8 cellular contexts compared by ENCODE assay signal in genomic region chr19:17404621-17405249, GRCh38. TPM values are rescaled to one million over a fixed set of nuclear protein-coding genes. Genes with fewer than 3 reads are reported as not detected.
DNase-seq lines count a peak whose midpoint lies in the region; TF ChIP-seq lines count a peak whose summit lies in the region.

No MANE protein-coding gene starts in this region.

- H3K36me3 ChIP-seq in OCI-LY3 (replicated peaks; ENCODE audit: low read depth, low read length) (peaks cover 15% of the 10 kb centered on the region), subcutaneous abdominal adipose tissue (ENCODE audit: control insufficient read depth in 5 of 5, insufficient read depth in 5 of 5, low read length in 5 of 5) (peaks cover 0 to 10% (median 4%) of the 10 kb centered on the region in 5 donors)

- DNase-seq in activated CD4-positive, alpha-beta T cell treated with anti-CD3 and anti-CD28 coated beads for 48 hours: peak; percentile 11
- DNase-seq in activated CD4-positive, alpha-beta T cell treated with anti-CD3 and anti-CD28 coated beads for 1 hour: no peak
- no peak for DNase-seq in fibroblast of villous mesenchyme (ENCODE audit: low read depth)
- DNase-seq in OCI-M2 (lab: John Stamatoyannopoulos, UW; ENCODE audit: unreplicated experiment): no peak
- DNase-seq in mesenteric fat pad (ENCODE audit: low spot score): no peak
- DNase-seq in NCI-H2029 treated with DMSO at 0.1 percent for 48 hours (lab: John Stamatoyannopoulos, UW): no peak

- H3K4me1 ChIP-seq in OCI-LY3 (ENCODE audit: low read length) (peaks cover 33% of the 10 kb centered on the region), subcutaneous abdominal adipose tissue (ENCODE audit: control insufficient read depth in 5 of 5, insufficient read depth in 5 of 5, low read length in 5 of 5) (peaks cover 3 to 59% (median 29%) of the 10 kb centered on the region in 5 donors)

- peaks cover 36% of the 10 kb centered on the region for H3K79me2 ChIP-seq in OCI-LY3 (ENCODE audit: low read length)

- peak overlapping the region; percentile 71; the same call in 1 of the 2 replicates for H2AFZ ChIP-seq in OCI-LY3 (ENCODE audit: low read depth, low read length)

- peak overlapping the region; percentile 83 for H3K9ac ChIP-seq in OCI-LY3 (ENCODE audit: low read length)
- peak overlapping the region; percentile 57 to 94 (median 79) for H3K9ac ChIP-seq in subcutaneous abdominal adipose tissue (ENCODE audit: low read length in 5 of 5)

- H3K27me3 ChIP-seq in OCI-LY3 (ENCODE audit: low read depth, low read length) (no peaks in the 10 kb centered on the region), subcutaneous abdominal adipose tissue (ENCODE audit: control insufficient read depth in 5 of 5, insufficient read depth in 4 of 5, low read length in 5 of 5) (peaks cover 0 to 5% (median 0%) of the 10 kb centered on the region in 5 donors)

- H3K27ac ChIP-seq in OCI-LY3 (ENCODE audit: low read length) (peak overlapping the region; percentile 81), subcutaneous abdominal adipose tissue (ENCODE audit: low read depth, low read length) (peak overlapping the region; percentile 90)

- no peaks in the 10 kb centered on the region; the same call in 1 of the 2 replicates for H4K20me1 ChIP-seq in OCI-LY3 (ENCODE audit: insufficient read depth, low read length)

- no peak for TF ChIP-seq CTCF in OCI-LY3 (IDR thresholded peaks at IDR 0.05; ENCODE audit: low read depth, low read length)
- no peak for TF ChIP-seq CTCF in fibroblast of villous mesenchyme (IDR thresholded peaks at IDR 0.05; ENCODE audit: insufficient read depth, low read depth, low read length)

- H3K4me2 ChIP-seq in OCI-LY3 (ENCODE audit: low read length): peak overlapping the region; percentile 98

- H3K9me3 ChIP-seq in OCI-LY3 (ENCODE audit: insufficient read depth, low read length): no peaks in the 10 kb centered on the region
- no peaks in the 10 kb centered on the region for H3K9me3 ChIP-seq in subcutaneous abdominal adipose tissue (ENCODE audit: control insufficient read depth in 5 of 5, low read length in 5 of 5)

- H3K4me3 ChIP-seq in OCI-LY3 (ENCODE audit: low read length) (peak overlapping the region; percentile 83), fibroblast of villous mesenchyme (ENCODE audit: low read depth, low read length) (peak overlapping the region; percentile 69), subcutaneous abdominal adipose tissue (ENCODE audit: low read depth in 1 of 5, low read length in 5 of 5) (peak overlapping the region; percentile 58 to 84 (median 82))

RNA-seq across cellular contexts. Expression of gene BST2, which starts 0.7 kb away (rescaled TPM):
- total RNA-seq in fibroblast of villous mesenchyme: 2.6 and 7.8 TPM in 2 replicates
- 185 TPM for total RNA-seq in mesenteric fat pad

RNA-seq across cellular contexts. Expression of gene CCDC194, which starts 10.7 kb away (rescaled TPM):
- total RNA-seq in fibroblast of villous mesenchyme (not detected in 2 replicates), mesenteric fat pad (0.87 TPM)

RNA-seq across cellular contexts. Expression of gene MVB12A, which starts 15.1 kb away (rescaled TPM):
- total RNA-seq in fibroblast of villous mesenchyme (32.0 and 47.0 TPM in 2 replicates), mesenteric fat pad (46.9 TPM)

RNA-seq across cellular contexts. Expression of gene PLVAP, which starts 27.6 kb away (rescaled TPM):
- total RNA-seq in fibroblast of villous mesenchyme (not detected in 2 replicates), mesenteric fat pad (293 TPM)

RNA-seq across cellular contexts. Expression of gene TMEM221, which starts 43.7 kb away (rescaled TPM):
- total RNA-seq in fibroblast of villous mesenchyme (not detected in 2 replicates), mesenteric fat pad (not detected)

Comparison
In these comparisons a context has a peak if more than half of its experiments do, and no peak if none do; other contexts are left out.
1. RNA of gene BST2, which starts 0.7 kb away (total RNA-seq): 185 TPM in mesenteric fat pad (single experiment); 2.6 to 7.8 TPM in fibroblast of villous mesenchyme; every median in the first group is over 10 times any median in the second.
2. Peak in every context shown above with its lines, with median percentiles within 50 percentile points of each other: H3K4me3 ChIP-seq.